ENCODE assay signal across 16 cellular contexts in genomic region chr6:43435682-43436437, GRCh38. TPM values are rescaled to one million over a fixed set of nuclear protein-coding genes. Genes with fewer than 3 reads are reported as not detected.
DNase-seq lines count a peak whose midpoint lies in the region; ATAC-seq and TF ChIP-seq lines count a peak whose summit lies in the region.
"Had no signal": no experiment of that assay in that cellular context is flagged by ENCODE, and none has a peak within 500 bp of the region (broad histone marks: within the 10 kb centered on the region; RNA-seq: fewer than 3 reads in every experiment).

No MANE protein-coding gene starts in this region.

- H3K9me2 ChIP-seq in SK-N-SH = no peaks in the 10 kb centered on the region

- POLR2A ChIA-PET in SK-N-SH (lab: Yijun Ruan, JAX) = interaction anchor here (1.3 to 1.8 kb wide), 2 partner anchors 8 to 70 kb away, joined by 3 to 10 read pairs; partner anchors contain the start of gene ABCC10

- H3K9ac ChIP-seq in SK-N-SH (no peak overlapping the region), colonic mucosa (ENCODE audit: low read depth in 2 of 2, low read length in 2 of 2) (no peak overlapping the region), muscle layer of colon (ENCODE audit: low read length) (no peak overlapping the region)

- H3K4me3 ChIP-seq in SK-N-SH (ENCODE audit: low read depth in 2 of 2, low read length in 1 of 2) = no peak overlapping the region
- no peak overlapping the region for H3K4me3 ChIP-seq in colonic mucosa
- no peak overlapping the region for H3K4me3 ChIP-seq in muscle layer of colon (ENCODE audit: low read depth in 1 of 2, low read length in 2 of 2)
- no peak overlapping the region for H3K4me3 ChIP-seq in thyroid gland (replicated peaks in 1 of 3)
- H3K4me3 ChIP-seq: adrenal gland, left lung had no signal

- H3K4me1 ChIP-seq in SK-N-SH (ENCODE audit: control insufficient read depth in 1 of 2, insufficient read depth in 2 of 2, low read depth in 1 of 2, low read length in 1 of 2) (peaks cover 0 to 14% of the 10 kb centered on the region in 2 experiments; a peak in 1 of 4 replicates), colonic mucosa (peaks cover 9% of the 10 kb centered on the region), muscle layer of colon (ENCODE audit: insufficient read depth, low read length) (peaks cover 23% of the 10 kb centered on the region), thyroid gland (peaks cover 19 to 24% of the 10 kb centered on the region in 2 donors)

- no peak overlapping the region for H2AFZ ChIP-seq in SK-N-SH (ENCODE audit: low read depth)

- TF ChIP-seq CTCF in SK-N-SH (IDR thresholded peaks at IDR 0.05) = no peak
- TF ChIP-seq CTCF in colonic mucosa (IDR thresholded peaks at IDR 0.05) = no peak
- TF ChIP-seq CTCF in thyroid gland (IDR thresholded peaks at IDR 0.05) = no peak

- no peak overlapping the region for H3K4me2 ChIP-seq in SK-N-SH

- no peaks in the 10 kb centered on the region for H4K20me1 ChIP-seq in SK-N-SH (ENCODE audit: insufficient read depth)

- no peak for DNase-seq in SK-N-SH
- no peak for DNase-seq in colonic mucosa
- no peak for DNase-seq in thyroid gland
- no peak for DNase-seq in NCI-H345 treated with DMSO at 0.1 percent for 48 hours (lab: John Stamatoyannopoulos, UW; ENCODE audit: unreplicated experiment)
- no peak for DNase-seq in OCI-M2 (lab: John Stamatoyannopoulos, UW; ENCODE audit: unreplicated experiment)
- DNase-seq: DND-41, GOT3, left lung, NCI-H1092 treated with DMSO at 0.1 percent for 48 hours had no signal

- no peaks in the 10 kb centered on the region for H3K9me3 ChIP-seq in SK-N-SH
- H3K9me3 ChIP-seq in colonic mucosa = no peaks in the 10 kb centered on the region
- H3K9me3 ChIP-seq in muscle layer of colon (ENCODE audit: low read length) = no peaks in the 10 kb centered on the region
- no peaks in the 10 kb centered on the region for H3K9me3 ChIP-seq in thyroid gland
- H3K9me3 ChIP-seq: adrenal gland, left lung had no signal

- CTCF ChIA-PET in SK-N-SH (lab: Yijun Ruan, JAX) = interaction anchor here (0.7 to 2.6 kb wide), 5 partner anchors 17 to 72 kb away, joined by 3 to 12 read pairs (median 5); no protein-coding TSS in a partner anchor

- TF ChIP-seq EP300 in SK-N-SH (IDR thresholded peaks at IDR 0.05; ENCODE audit: borderline replicate concordance in 1 of 2, low read depth in 1 of 2, low read length in 1 of 2) = no peak

- ATAC-seq in SK-N-SH treated with all-trans-retinoic acid at 6 μM for 48 hours (peak; percentile 8; the same call in 1 of the 3 replicates), HG02588 (IDR thresholded peaks at IDR 0.05; ENCODE audit: unreplicated experiment) (no peak)
- ATAC-seq: natural killer cell treated with Interleukin-12 subunit alpha and Interleukin-12 subunit beta and Interleukin-15 and Interleukin-18, amount 100 ng/mL, for 72 hours had no signal

- H3K36me3 ChIP-seq in SK-N-SH (replicated peaks in 1 of 2; ENCODE audit: control insufficient read depth in 1 of 2, insufficient read depth in 2 of 2, low read length in 1 of 2) = peaks cover 6 to 34% of the 10 kb centered on the region in 2 experiments
- H3K36me3 ChIP-seq in colonic mucosa = no peaks in the 10 kb centered on the region
- peaks cover 34% of the 10 kb centered on the region for H3K36me3 ChIP-seq in muscle layer of colon (ENCODE audit: insufficient read depth, low read length)
- peaks cover 6 to 15% of the 10 kb centered on the region in 2 donors for H3K36me3 ChIP-seq in thyroid gland

- peaks cover 10% of the 10 kb centered on the region; the same call in 1 of the 2 replicates for H3K79me2 ChIP-seq in SK-N-SH (ENCODE audit: insufficient read depth)

- H3K27me3 ChIP-seq in SK-N-SH (ENCODE audit: insufficient read depth) (no peaks in the 10 kb centered on the region), colonic mucosa (no peaks in the 10 kb centered on the region), muscle layer of colon (ENCODE audit: control insufficient read depth in 1 of 2, insufficient read depth in 2 of 2, low read length in 2 of 2) (no peaks in the 10 kb centered on the region), thyroid gland (no peaks in the 10 kb centered on the region)
- H3K27me3 ChIP-seq: adrenal gland, left lung had no signal

- H3K27ac ChIP-seq in SK-N-SH (ENCODE audit: low read depth in 2 of 2, low read length in 1 of 2) (peak overlapping the region in 1 of 2 experiments; percentile 12; a peak in 1 of 4 replicates), colonic mucosa (peak overlapping the region; percentile 16), muscle layer of colon (ENCODE audit: low read depth, low read length) (peak overlapping the region; percentile 60), thyroid gland (peak overlapping the region; percentile 1 to 63 (median 49))
- H3K27ac ChIP-seq: 22Rv1, C4-2B had no signal

- WGBS in SK-N-SH (ENCODE audit: low lambda C conversion rate) = 94% methylated on average over 9 of the region's 9 CpGs
- WGBS in thyroid gland, 2 donors = 79 to 87% methylated on average over 9 of the region's 9 CpGs

- TF ChIP-seq POLR2A in thyroid gland (IDR thresholded peaks at IDR 0.05) = no peak

- intact Hi-C loops in colonic mucosa (cut with DNase I) (no loop called here), thyroid gland (cut with DNase I) (no loop called here)

- H3F3A ChIP-seq in SK-N-SH (replicated peaks; ENCODE audit: insufficient read depth) = no peaks in the 10 kb centered on the region

- TF ChIP-seq RAD21 in SK-N-SH (IDR thresholded peaks at IDR 0.05; ENCODE audit: low read length) = no peak

TF ChIP-seq in SK-N-SH treated with all-trans-retinoic acid at 6 μM for 48 hours, 23 proteins besides CTCF, POLR2A, EP300 and RAD21 (continues in another document):
- TF ChIP-seq OSR1 (CRISPR knock-in tag; IDR thresholded peaks at IDR 0.05) (no peak), ZFP30 (CRISPR knock-in tag; IDR thresholded peaks at IDR 0.05) (no peak), TSHZ2 (CRISPR knock-in tag; IDR thresholded peaks at IDR 0.05) (no peak), RARB (CRISPR knock-in tag; IDR thresholded peaks at IDR 0.05) (no peak)

TF ChIP-seq in SK-N-SH, 30 proteins besides CTCF, POLR2A, EP300 and RAD21 (continues in another document):
- no peak for TF ChIP-seq REST (IDR thresholded peaks at IDR 0.05; ENCODE audit: low read depth, low read length)
- no peak for TF ChIP-seq MAX (IDR thresholded peaks at IDR 0.05; ENCODE audit: low read depth)
- no peak for TF ChIP-seq RFX5 (IDR thresholded peaks at IDR 0.05; ENCODE audit: low read length)
- no peak for TF ChIP-seq ELF1 (IDR thresholded peaks at IDR 0.05)
- TF ChIP-seq SIN3A (IDR thresholded peaks at IDR 0.05; ENCODE audit: borderline replicate concordance, low read depth, low read length) = no peak
- no peak for TF ChIP-seq IRF3 (IDR thresholded peaks at IDR 0.05; ENCODE audit: low read depth, low read length)
- TF ChIP-seq YY1 (IDR thresholded peaks at IDR 0.05; ENCODE audit: low read depth) = no peak

RNA-seq across cellular contexts. Expression of gene ABCC10, which starts 8.5 kb away (rescaled TPM):
- 21.5 and 28.3 TPM in 2 replicates for polyA plus RNA-seq in SK-N-SH (2012; rRNA removed)
- 7.0 and 12.0 TPM in 2 replicates for polyA plus RNA-seq in SK-N-SH (2012; cell fraction: cytosol; rRNA removed)
- polyA plus RNA-seq in SK-N-SH (2012; cell fraction: nucleus; rRNA removed) = 74.8 and 77.9 TPM in 2 replicates
- 10 to 100 TPM; 22.9 to 33.9 TPM for total RNA-seq in colonic mucosa
- total RNA-seq in thyroid gland = 10 to 100 TPM; 10.5 to 24.3 (median 19.3) TPM

RNA-seq across cellular contexts. Expression of gene DLK2, which starts 19.5 kb away (rescaled TPM):
- polyA plus RNA-seq in SK-N-SH (2012; rRNA removed) = 1.9 and 3.9 TPM in 2 replicates
- 1.4 and 2.0 TPM in 2 replicates for polyA plus RNA-seq in SK-N-SH (2012; cell fraction: cytosol; rRNA removed)
- polyA plus RNA-seq in SK-N-SH (2012; cell fraction: nucleus; rRNA removed) = 1.9 and 2.7 TPM in 2 replicates
- total RNA-seq in colonic mucosa (under 1 TPM; 0.19 to 0.22 TPM), thyroid gland (1 to 10 TPM in 2 of 4 donors, under 1 TPM in 1, not detected in 1; 0.89 to 1.3 (median 1.3) TPM)

RNA-seq across cellular contexts. Expression of gene TJAP1, which starts 41.5 kb away (rescaled TPM):
- polyA plus RNA-seq in SK-N-SH (2012; rRNA removed) = 30.7 and 39.5 TPM in 2 replicates
- 30.1 and 33.0 TPM in 2 replicates for polyA plus RNA-seq in SK-N-SH (2012; cell fraction: cytosol; rRNA removed)
- polyA plus RNA-seq in SK-N-SH (2012; cell fraction: nucleus; rRNA removed) = 119 and 134 TPM in 2 replicates
- 10 to 100 TPM; 18.6 to 26.4 TPM for total RNA-seq in colonic mucosa
- 10 to 100 TPM; 23.2 to 42.4 (median 34.4) TPM for total RNA-seq in thyroid gland
